1 cellular context compared by ENCODE assay signal in genomic region chr20:36478137-36478905, GRCh38.
TF ChIP-seq lines count a peak whose summit lies in the region.

No MANE protein-coding gene starts in this region.

TF ChIP-seq in K562, 482 proteins besides CTCF, POLR2A, EP300 and RAD21:
- no peak for TF ChIP-seq RBM39 (optimal IDR thresholded peaks at IDR 0.05; ENCODE audit: low read depth, low read length)
- TF ChIP-seq MAFF (IDR thresholded peaks at IDR 0.05; ENCODE audit: low read length) = no peak
- no peak for TF ChIP-seq HDGF (IDR thresholded peaks at IDR 0.05)
- TF ChIP-seq CCNT2 (IDR thresholded peaks at IDR 0.05; ENCODE audit: borderline replicate concordance, extremely low read depth, insufficient read length, low read depth, low read length) = no peak
- TF ChIP-seq TFAP4 (CRISPR knock-in tag; IDR thresholded peaks at IDR 0.05; ENCODE audit: borderline replicate concordance) = no peak
